ENCODE assay signal across 17 cellular contexts in the genomic region with DNA sequence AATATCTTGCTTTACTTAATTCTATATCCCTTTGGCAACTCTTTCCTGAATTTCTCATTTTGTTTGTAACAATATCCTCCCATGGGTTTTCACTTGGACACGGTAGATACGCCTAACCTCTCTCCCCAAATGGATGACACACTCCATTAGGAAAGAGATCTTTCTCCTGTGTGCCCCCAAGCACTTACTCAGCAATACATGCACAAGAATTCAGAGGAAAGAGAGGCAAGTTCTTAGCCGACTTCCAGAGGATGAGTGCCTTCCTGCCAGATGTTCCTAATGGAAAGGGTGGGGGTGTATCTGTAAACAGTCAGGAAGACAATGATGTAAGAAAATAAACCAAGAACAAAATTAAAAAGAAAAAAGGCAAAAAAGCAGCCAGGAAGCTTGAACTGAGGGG.
A peak's percentile ranks its signal among the peaks of the same experiment; 100 is the strongest.
DNase-seq lines count a peak whose midpoint lies in the region; ATAC-seq lines count a peak whose summit lies in the region.
"Had no signal": no experiment of that assay in that cellular context is flagged by ENCODE, and none has a peak within 500 bp of the region (broad histone marks: within the 10 kb centered on the region; RNA-seq: fewer than 3 reads in every experiment).

No MANE protein-coding gene starts in this region.

- DNase-seq in AG20443 (ENCODE audit: low spot score) (peak; percentile 5), fibroblast of peridontal ligament (ENCODE audit: extremely low read depth) (peak; percentile 1), left kidney (ENCODE audit: low read depth, low spot score) (peak; percentile 3), A172 (ENCODE audit: low spot score) (no peak)
- DNase-seq in activated CD4-positive, alpha-beta T cell treated with anti-CD3 and anti-CD28 coated beads, Interleukin-2, amount 10 ng/mL, durations not matched to agents 7 days and 5 days: no peak
- DNase-seq: 8988T; AML-193; Caco-2; Calu3; CD4-positive, alpha-beta T cell; CD8-positive, alpha-beta T cell; DMS79 treated with DMSO at 0.1 percent for 48 hours; GDM1 had no signal

- no peak overlapping the region for H3K4me3 Mint-ChIP-seq in activated CD4-positive, alpha-beta T cell treated with anti-CD3 and anti-CD28 coated beads, Interleukin-2, amount 10 ng/mL, durations not matched to agents 7 days and 5 days
- H3K4me3 Mint-ChIP-seq: B cell; CD4-positive, alpha-beta T cell; CD8-positive, alpha-beta T cell had no signal

- H3K27ac Mint-ChIP-seq in activated CD4-positive, alpha-beta T cell treated with anti-CD3 and anti-CD28 coated beads, Interleukin-2, amount 10 ng/mL, durations not matched to agents 7 days and 5 days: no peak overlapping the region
- H3K27ac Mint-ChIP-seq: B cell; CD4-positive, alpha-beta T cell; CD8-positive, alpha-beta T cell had no signal

- H3K4me1 Mint-ChIP-seq in activated CD4-positive, alpha-beta T cell treated with anti-CD3 and anti-CD28 coated beads, Interleukin-2, amount 10 ng/mL, durations not matched to agents 7 days and 5 days: no peaks in the 10 kb centered on the region
- H3K4me1 Mint-ChIP-seq: B cell had no signal

- no peak for ATAC-seq in HG03280 (IDR thresholded peaks at IDR 0.05; ENCODE audit: unreplicated experiment)
- ATAC-seq: A549; CD8-positive, alpha-beta T cell; GM12878 had no signal

- no peaks in the 10 kb centered on the region for H3K9me3 Mint-ChIP-seq in activated CD4-positive, alpha-beta T cell treated with anti-CD3 and anti-CD28 coated beads, Interleukin-2, amount 10 ng/mL, durations not matched to agents 7 days and 5 days
- H3K9me3 Mint-ChIP-seq: CD4-positive, alpha-beta T cell; CD8-positive, alpha-beta T cell had no signal

- peaks cover 12% of the 10 kb centered on the region for H3K27me3 Mint-ChIP-seq in activated CD4-positive, alpha-beta T cell treated with anti-CD3 and anti-CD28 coated beads, Interleukin-2, amount 10 ng/mL, durations not matched to agents 7 days and 5 days
- H3K27me3 Mint-ChIP-seq: B cell had no signal

- CTCF ChIA-PET in activated CD4-positive, alpha-beta T cell treated with anti-CD3 and anti-CD28 coated beads, Interleukin-2, amount 10 ng/mL, durations not matched to agents 7 days and 5 days (lab: Charles Lee): no interaction called here

- POLR2A ChIA-PET in activated CD4-positive, alpha-beta T cell treated with anti-CD3 and anti-CD28 coated beads, Interleukin-2, amount 10 ng/mL, durations not matched to agents 7 days and 5 days (lab: Charles Lee): no interaction called here

- H3K36me3 Mint-ChIP-seq in activated CD4-positive, alpha-beta T cell treated with anti-CD3 and anti-CD28 coated beads, Interleukin-2, amount 10 ng/mL, durations not matched to agents 7 days and 5 days (ENCODE audit: low read depth): no peaks in the 10 kb centered on the region
- H3K36me3 Mint-ChIP-seq: CD8-positive, alpha-beta T cell had no signal

Comparison
In these comparisons a context has a peak if more than half of its experiments do, and no peak if none do; other contexts are left out.
1. DNase-seq: peak in AG20443 (single experiment), fibroblast of peridontal ligament (single experiment) and left kidney (single experiment); none in A172 (single experiment) and activated CD4-positive, alpha-beta T cell treated with anti-CD3 and anti-CD28 coated beads, Interleukin-2, amount 10 ng/mL, durations not matched to agents 7 days and 5 days (single experiment).